ENCODE assay signal across 8 cellular contexts in genomic region chrX:153763989-153764755, GRCh38. TPM values are rescaled to one million over a fixed set of nuclear protein-coding genes. Genes with fewer than 3 reads are reported as not detected.
DNase-seq lines count a peak whose midpoint lies in the region; ATAC-seq and TF ChIP-seq lines count a peak whose summit lies in the region.

Gene PLXNB3 (plus strand): TSS chrX:153764249. CDS start chrX:153765536, 1,287 bp downstream.

- peak within 1 kb of the TSS; percentile 33 for H3K4me3 Mint-ChIP-seq in activated CD8-positive, alpha-beta T cell treated with anti-CD3 and anti-CD28 coated beads for 36 hours

- peaks cover 16% of the 10 kb centered on the region for H3K4me1 Mint-ChIP-seq in activated CD8-positive, alpha-beta T cell treated with anti-CD3 and anti-CD28 coated beads for 36 hours (ENCODE audit: low read depth)

- H3K4me1 ChIP-seq in lung (ENCODE audit: control insufficient read depth in 2 of 2, insufficient read depth in 2 of 2, low read length in 2 of 2): peaks cover 2 to 10% of the 10 kb centered on the region in 2 donors

- DNase-seq in DMS153 (lab: John Stamatoyannopoulos, UW) (peak; percentile 75), NCI-H510A treated with DMSO at 0.1 percent for 48 hours (lab: John Stamatoyannopoulos, UW) (peak; percentile 48), dorsolateral prefrontal cortex (peak; percentile 86 to 94 (median 92)), lung (ENCODE audit: low spot score) (peak; percentile 78)
- DNase-seq in activated CD8-positive, alpha-beta T cell treated with anti-CD3 and anti-CD28 coated beads for 36 hours: peak; percentile 82
- peak; percentile 53 to 79 (median 55) for DNase-seq in stimulated activated CD4-positive, alpha-beta T cell treated with anti-CD3 and anti-CD28 coated beads, TNF-alpha, amount 100 ng/mL, for 48 hours (ENCODE audit: low read depth in 3 of 3)

- H3K36me3 ChIP-seq in lung (ENCODE audit: control insufficient read depth in 2 of 2, insufficient read depth in 2 of 2, low read length in 2 of 2): no peaks in the 10 kb centered on the region

- no peaks in the 10 kb centered on the region for H3K27me3 Mint-ChIP-seq in activated CD8-positive, alpha-beta T cell treated with anti-CD3 and anti-CD28 coated beads for 36 hours

- TF ChIP-seq CTCF in activated CD8-positive, alpha-beta T cell treated with anti-CD3 and anti-CD28 coated beads for 36 hours (IDR thresholded peaks at IDR 0.05): peak; percentile 75
- TF ChIP-seq CTCF in dorsolateral prefrontal cortex (IDR thresholded peaks at IDR 0.05 in 54 of 56, conservative IDR thresholded peaks at IDR 0.05 in 2 of 56; ENCODE audit: low read depth in 1 of 56, partially characterized antibody in 56 of 56) (peak; percentile 59 to 99 (median 92)), lung (IDR thresholded peaks at IDR 0.05; ENCODE audit: control extremely low read depth, extremely low read depth) (peak; percentile 81)

- no peaks in the 10 kb centered on the region for H3K9me3 Mint-ChIP-seq in activated CD8-positive, alpha-beta T cell treated with anti-CD3 and anti-CD28 coated beads for 36 hours

- H3K4me3 ChIP-seq in dorsolateral prefrontal cortex (peak within 1 kb of the TSS; percentile 12 to 80 (median 59)), lung (no peak within 1 kb of the TSS)

- H3K27ac Mint-ChIP-seq in activated CD8-positive, alpha-beta T cell treated with anti-CD3 and anti-CD28 coated beads for 36 hours: no peak within 1 kb of the TSS

- H3K9me3 ChIP-seq in lung (ENCODE audit: control insufficient read depth in 2 of 2, insufficient read depth in 1 of 2, low read length in 1 of 2): peaks cover 0 to 5% of the 10 kb centered on the region in 2 donors

- ATAC-seq in HG02763 (IDR thresholded peaks at IDR 0.05; ENCODE audit: unreplicated experiment): peak; percentile 66
- ATAC-seq in activated CD8-positive, alpha-beta T cell treated with anti-CD3 and anti-CD28 coated beads for 36 hours: peak; percentile 75
- peak; percentile 76 for ATAC-seq in lung (ENCODE audit: insufficient read depth, low FRiP score)
- no peak for ATAC-seq in HG03039 (IDR thresholded peaks at IDR 0.05; ENCODE audit: unreplicated experiment)

- 18 to 37% methylated on average over 13 to 26 of the region's 26 CpGs for WGBS in lung, 2 donors

- intact Hi-C loops in activated CD8-positive, alpha-beta T cell treated with anti-CD3 and anti-CD28 coated beads for 36 hours (cut with micrococcal nuclease): loop anchor here (10.0 kb wide), 1 partner anchor 161 kb away; the partner anchor contains the start of gene ARHGAP4
- intact Hi-C loops in dorsolateral prefrontal cortex (cut with DNase I): loop anchor here (1.0 to 5.0 kb wide), 5 partner anchors 37 to 189 kb away; partner anchors contain the start of gene ARHGAP4 (in 1 of the 2)

- POLR2A ChIA-PET in activated CD8-positive, alpha-beta T cell treated with anti-CD3 and anti-CD28 coated beads for 36 hours (lab: Charles Lee): interaction anchor here (1.0 kb wide), 1 partner anchor 162 kb away, joined by 4 read pairs; the partner anchor contains the start of gene ARHGAP4

- CTCF ChIA-PET in activated CD8-positive, alpha-beta T cell treated with anti-CD3 and anti-CD28 coated beads for 36 hours (lab: Charles Lee): interaction anchor here (0.6 to 2.0 kb wide), 16 partner anchors 8 to 203 kb away, joined by 3 to 10 read pairs (median 3); no protein-coding TSS in a partner anchor

- H3K36me3 Mint-ChIP-seq in activated CD8-positive, alpha-beta T cell treated with anti-CD3 and anti-CD28 coated beads for 36 hours (ENCODE audit: low read depth): no peaks in the 10 kb centered on the region

- H3K27me3 ChIP-seq in dorsolateral prefrontal cortex: peaks cover 0 to 49% (median 0%) of the 10 kb centered on the region in 45 donors
- H3K27me3 ChIP-seq in lung (ENCODE audit: control insufficient read depth, insufficient read depth): no peaks in the 10 kb centered on the region

- peak within 1 kb of the TSS in 58 of 59 donors; percentile 79 to 99 (median 96) for H3K27ac ChIP-seq in dorsolateral prefrontal cortex
- H3K27ac ChIP-seq in lung (ENCODE audit: low read depth in 1 of 2, low read length in 1 of 2): peak within 1 kb of the TSS in 1 of 2 donors; percentile 26

RNA-seq across cellular contexts. Expression of gene PLXNB3, which starts in this region (rescaled TPM):
- 1 to 10 TPM; 7.7 to 8.2 TPM for total RNA-seq in activated CD8-positive, alpha-beta T cell treated with anti-CD3 and anti-CD28 coated beads for 36 hours
- 100 to 1,000 TPM in 98 of 120 experiments, 10 to 100 TPM in 22; 22.2 to 541 (median 140) TPM for total RNA-seq in dorsolateral prefrontal cortex
- total RNA-seq in lung: 1 to 10 TPM; 1.0 to 2.6 TPM
- 1 to 10 TPM; 1.2 to 1.7 TPM for polyA plus RNA-seq in lung
